In genomic region chr9:101448680-101449070, GRCh38 we compare ENCODE assay signal across 11 cellular contexts. TPM values are rescaled to one million over a fixed set of nuclear protein-coding genes. Genes with fewer than 3 reads are reported as not detected.
DNase-seq lines count a peak whose midpoint lies in the region; ATAC-seq and TF ChIP-seq lines count a peak whose summit lies in the region.
"Had no signal": no experiment of that assay in that cellular context is flagged by ENCODE, and none has a peak within 500 bp of the region (broad histone marks: within the 10 kb centered on the region; RNA-seq: fewer than 3 reads in every experiment).

No MANE protein-coding gene starts in this region.

- DNase-seq in A673 (ENCODE audit: low spot score) (no peak), HCT116 (ENCODE audit: low read depth, low spot score) (no peak), mucosa of descending colon (no peak)
- DNase-seq in activated naive CD8-positive, alpha-beta T cell treated with anti-CD3 and anti-CD28 coated beads, Interleukin-2, amount 50 U/mL, for 24 hours, result no peak
- DNase-seq in naive thymus-derived CD8-positive, alpha-beta T cell, result no peak
- no peak for DNase-seq in effector memory CD4-positive, alpha-beta T cell

- H3K4me2 ChIP-seq in HCT116 (ENCODE audit: low read length), result peak overlapping the region; percentile 93

- H3K27ac Mint-ChIP-seq in activated naive CD8-positive, alpha-beta T cell treated with anti-CD3 and anti-CD28 coated beads, Interleukin-2, amount 50 U/mL, for 24 hours, result no peak overlapping the region
- peak overlapping the region in 2 of 10 donors; percentile 56 to 81 for H3K27ac Mint-ChIP-seq in naive thymus-derived CD8-positive, alpha-beta T cell

- H3K27me3 Mint-ChIP-seq in activated naive CD8-positive, alpha-beta T cell treated with anti-CD3 and anti-CD28 coated beads, Interleukin-2, amount 50 U/mL, for 24 hours, result peaks cover 62% of the 10 kb centered on the region
- peaks cover 31 to 53% (median 43%) of the 10 kb centered on the region in 5 donors for H3K27me3 Mint-ChIP-seq in naive thymus-derived CD8-positive, alpha-beta T cell

- H2AFZ ChIP-seq in HCT116 (ENCODE audit: low read depth, low read length, poor library complexity, severe bottlenecking), result peak overlapping the region; percentile 99

- H4K20me1 ChIP-seq in HCT116 (ENCODE audit: insufficient read depth), result no peaks in the 10 kb centered on the region

- H3K36me3 Mint-ChIP-seq in activated naive CD8-positive, alpha-beta T cell treated with anti-CD3 and anti-CD28 coated beads, Interleukin-2, amount 50 U/mL, for 24 hours (ENCODE audit: low read depth), result no peaks in the 10 kb centered on the region
- peaks cover 0 to 11% (median 0%) of the 10 kb centered on the region in 3 donors for H3K36me3 Mint-ChIP-seq in naive thymus-derived CD8-positive, alpha-beta T cell

- no peaks in the 10 kb centered on the region for H3K9me3 ChIP-seq in A673 (ENCODE audit: low read depth, low read length, poor library complexity, severe bottlenecking)
- no peaks in the 10 kb centered on the region for H3K9me3 ChIP-seq in HCT116 (ENCODE audit: control insufficient read depth in 1 of 2, insufficient read depth in 1 of 2, low read depth in 1 of 2, low read length in 2 of 2)
- H3K9me3 ChIP-seq in effector memory CD4-positive, alpha-beta T cell (ENCODE audit: control insufficient read depth, low read length), result no peaks in the 10 kb centered on the region
- H3K9me3 ChIP-seq in mucosa of descending colon, result no peaks in the 10 kb centered on the region

- no peak for TF ChIP-seq CTCF in A673 (conservative IDR thresholded peaks at IDR 0.05; ENCODE audit: low read depth, low read length)
- TF ChIP-seq CTCF in HCT116 (IDR thresholded peaks at IDR 0.05 in 2 of 3, conservative IDR thresholded peaks at IDR 0.05 in 1 of 3; ENCODE audit: borderline replicate concordance in 1 of 3, insufficient read depth in 1 of 3, low read depth in 2 of 3, low read length in 2 of 3), result no peak
- TF ChIP-seq CTCF in mucosa of descending colon (IDR thresholded peaks at IDR 0.05), result no peak

- H3K9me2 ChIP-seq in HCT116 (ENCODE audit: insufficient read depth), result no peaks in the 10 kb centered on the region

- TF ChIP-seq RAD21 in HCT116 (IDR thresholded peaks at IDR 0.05; ENCODE audit: low read depth), result no peak

- POLR2A ChIA-PET in A673 (lab: Charles Lee; ENCODE audit: low non-redundant PET) (no interaction called here), HCT116 (lab: Charles Lee) (interaction anchor here (0.7 to 1.8 kb wide), 3 partner anchors 10 to 38 kb away, joined by 3 to 4 read pairs (median 4); a partner anchor contains a TSS)
- POLR2A ChIA-PET in naive thymus-derived CD8-positive, alpha-beta T cell (lab: Charles Lee), result no interaction called here

- H3K9me3 Mint-ChIP-seq in activated naive CD8-positive, alpha-beta T cell treated with anti-CD3 and anti-CD28 coated beads, Interleukin-2, amount 50 U/mL, for 24 hours, result peaks cover 6% of the 10 kb centered on the region
- H3K9me3 Mint-ChIP-seq in naive thymus-derived CD8-positive, alpha-beta T cell, result peaks cover 0 to 19% (median 7%) of the 10 kb centered on the region in 9 donors

- H3K9ac ChIP-seq in HCT116 (ENCODE audit: low read length), result no peak overlapping the region

- peak overlapping the region; percentile 39 for H3K4me3 ChIP-seq in A673 (ENCODE audit: low read depth, low read length, poor library complexity, severe bottlenecking)
- peak overlapping the region in 1 of 2 experiments; percentile 60; a peak in 1 of 4 replicates for H3K4me3 ChIP-seq in HCT116 (replicated peaks in 1 of 2; ENCODE audit: low read depth in 1 of 2, low read length in 2 of 2)
- H3K4me3 ChIP-seq in effector memory CD4-positive, alpha-beta T cell (ENCODE audit: insufficient read depth, low read depth, low read length, poor library complexity, severe bottlenecking), result no peak overlapping the region
- H3K4me3 ChIP-seq in mucosa of descending colon, result no peak overlapping the region

- BruUV-seq in A673 (replicated peaks; lab: Mats Ljungman, UMichigan) (no TSS peak), HCT116 (replicated peaks; lab: Mats Ljungman, UMichigan) (no TSS peak)

- RAD21 ChIA-PET in HCT116 (lab: Charles Lee; ENCODE audit: low non-redundant PET in 1 of 2, low total read pairs in 2 of 2, uncharacterized antibody in 2 of 2, unreplicated experiment in 2 of 2), result interaction anchor here (1.1 to 1.2 kb wide), 2 partner anchors 10 to 14 kb away, joined by 3 to 4 read pairs; no protein-coding TSS in a partner anchor

- ATAC-seq in HCT116, result no peak
- no peak for ATAC-seq in activated naive CD8-positive, alpha-beta T cell treated with anti-CD3 and anti-CD28 coated beads, Interleukin-2, amount 50 U/mL, for 24 hours
- ATAC-seq in naive thymus-derived CD8-positive, alpha-beta T cell, result no peak
- no peak for ATAC-seq in GM21526 (IDR thresholded peaks at IDR 0.05; ENCODE audit: low FRiP score, unreplicated experiment)
- no peak for ATAC-seq in GM21737 (IDR thresholded peaks at IDR 0.05; ENCODE audit: unreplicated experiment)
- ATAC-seq in mucosa of descending colon, result no peak

- H3K27ac ChIP-seq in A673 (ENCODE audit: low read depth, low read length, poor library complexity, severe bottlenecking) (no peak overlapping the region), HCT116 (ENCODE audit: low read depth, low read length) (no peak overlapping the region)
- no peak overlapping the region for H3K27ac ChIP-seq in effector memory CD4-positive, alpha-beta T cell (ENCODE audit: insufficient read depth, low read length, poor library complexity, severe bottlenecking)

- H3K79me2 ChIP-seq in HCT116 (ENCODE audit: insufficient read depth, low read length), result no peaks in the 10 kb centered on the region

- H3K36me3 ChIP-seq in A673 (ENCODE audit: insufficient read depth, low read length, poor library complexity, severe bottlenecking) (no peaks in the 10 kb centered on the region), HCT116 (ENCODE audit: control insufficient read depth in 1 of 2, insufficient read depth in 2 of 2, low read length in 2 of 2) (no peaks in the 10 kb centered on the region), mucosa of descending colon (ENCODE audit: low read depth) (no peaks in the 10 kb centered on the region)
- H3K36me3 ChIP-seq in effector memory CD4-positive, alpha-beta T cell (ENCODE audit: control insufficient read depth, insufficient read depth, low read length), result no peaks in the 10 kb centered on the region

- CTCF ChIA-PET in A673 (lab: Charles Lee), result interaction anchor here (0.7 to 1.1 kb wide), 3 partner anchors 81 to 777 kb away, joined by 3 to 5 read pairs (median 4); no protein-coding TSS in a partner anchor
- CTCF ChIA-PET in HCT116 (lab: Charles Lee), result interaction anchor here (1.0 to 2.3 kb wide), 19 partner anchors 10 to 280 kb away, joined by 3 to 36 read pairs (median 4); partner anchors contain the start of genes MRPL50, RNF20 and ZNF189

- TF ChIP-seq POLR2A in HCT116 (IDR thresholded peaks at IDR 0.05; ENCODE audit: borderline replicate concordance, extremely low read depth, insufficient read depth, insufficient read length), result no peak

- H3K27me3 ChIP-seq in A673 (replicated peaks; ENCODE audit: insufficient read depth, low read depth, low read length, poor library complexity), result peaks cover 58% of the 10 kb centered on the region
- no peaks in the 10 kb centered on the region for H3K27me3 ChIP-seq in HCT116 (ENCODE audit: insufficient read depth, low read length)
- H3K27me3 ChIP-seq in effector memory CD4-positive, alpha-beta T cell (replicated peaks; ENCODE audit: control insufficient read depth, insufficient read depth, low read length, poor library complexity, severe bottlenecking), result peaks cover 8% of the 10 kb centered on the region

- H3K4me3 Mint-ChIP-seq in activated naive CD8-positive, alpha-beta T cell treated with anti-CD3 and anti-CD28 coated beads, Interleukin-2, amount 50 U/mL, for 24 hours, result peak overlapping the region; percentile 66
- peak overlapping the region; percentile 64 to 88 (median 74) for H3K4me3 Mint-ChIP-seq in naive thymus-derived CD8-positive, alpha-beta T cell

- intact Hi-C loops in A673 (cut with micrococcal nuclease; ENCODE audit: unreplicated experiment) (no loop called here), HCT116 (cut with micrococcal nuclease) (loop anchor here (2.0 to 10.0 kb wide), 2 partner anchors 82 to 276 kb away; no protein-coding TSS in a partner anchor), mucosa of descending colon (cut with DNase I, micrococcal nuclease) (no loop called here)

- H3K4me1 ChIP-seq in A673 (ENCODE audit: insufficient read depth, low read length, poor library complexity, severe bottlenecking), result no peaks in the 10 kb centered on the region
- peaks cover 0 to 6% of the 10 kb centered on the region in 2 experiments; a peak in 2 of 4 replicates for H3K4me1 ChIP-seq in HCT116 (ENCODE audit: control insufficient read depth in 1 of 2, insufficient read depth in 2 of 2, low read length in 2 of 2)
- peaks cover 3% of the 10 kb centered on the region for H3K4me1 ChIP-seq in effector memory CD4-positive, alpha-beta T cell (ENCODE audit: control insufficient read depth, insufficient read depth, low read length, poor library complexity, severe bottlenecking)
- peaks cover 4% of the 10 kb centered on the region for H3K4me1 ChIP-seq in mucosa of descending colon (ENCODE audit: low read depth)

- peaks cover 6% of the 10 kb centered on the region for H3K4me1 Mint-ChIP-seq in activated naive CD8-positive, alpha-beta T cell treated with anti-CD3 and anti-CD28 coated beads, Interleukin-2, amount 50 U/mL, for 24 hours
- peaks cover 5 to 14% (median 11%) of the 10 kb centered on the region in 4 donors for H3K4me1 Mint-ChIP-seq in naive thymus-derived CD8-positive, alpha-beta T cell

TF ChIP-seq in HCT116, 20 proteins besides CTCF, POLR2A, EP300 and RAD21 (continues in another document):
- no peak for TF ChIP-seq ATF3 (IDR thresholded peaks at IDR 0.05)
- no peak for TF ChIP-seq ZFX (IDR thresholded peaks at IDR 0.05)
- no peak for TF ChIP-seq ZNF274 (IDR thresholded peaks at IDR 0.05; ENCODE audit: low read depth, low read length)

RNA-seq across cellular contexts. Expression of gene ALDOB, which starts 13.1 kb away (rescaled TPM):
- total RNA-seq in A673 (2021), result not detected in 2 replicates
- 1.2 TPM for total RNA-seq in HCT116 (2021; ENCODE audit: unreplicated experiment)
- polyA plus RNA-seq in HCT116 (2012), result 0.04 TPM in 1 of 2 replicates, not detected in the other
- total RNA-seq in naive thymus-derived CD8-positive, alpha-beta T cell, result not detected
- polyA plus RNA-seq in naive thymus-derived CD8-positive, alpha-beta T cell, result not detected
- total RNA-seq in mucosa of descending colon, result 10 to 100 TPM in 1 of 3 donors, 1 to 10 TPM in 2; 1.6 to 13.8 (median 3.0) TPM
- total RNA-seq: activated CD8-positive, alpha-beta memory T cell treated with anti-CD3 and anti-CD28 coated beads for 36 hours; H4; RPMI7951 had no signal

RNA-seq across cellular contexts. Expression of gene ZNF189, which starts 50.0 kb away (rescaled TPM):
- total RNA-seq in A673 (2021) (16.8 and 17.6 TPM in 2 replicates), HCT116 (2021; ENCODE audit: unreplicated experiment) (10.6 TPM), mucosa of descending colon (10 to 100 TPM; 13.1 to 27.9 (median 17.7) TPM)
- polyA plus RNA-seq in HCT116 (2012), result 1.9 and 3.7 TPM in 2 replicates
- total RNA-seq in naive thymus-derived CD8-positive, alpha-beta T cell, result 10 to 100 TPM; 23.7 to 26.3 TPM
- polyA plus RNA-seq in naive thymus-derived CD8-positive, alpha-beta T cell, result 1 to 10 TPM; 1.4 to 2.6 (median 2.6) TPM

RNA-seq across cellular contexts. Expression of gene MRPL50, which starts 50.3 kb away (rescaled TPM):
- total RNA-seq in A673 (2021), result 15.4 and 17.0 TPM in 2 replicates
- total RNA-seq in HCT116 (2021; ENCODE audit: unreplicated experiment), result 14.6 TPM
- 4.9 and 6.7 TPM in 2 replicates for polyA plus RNA-seq in HCT116 (2012)
- total RNA-seq in naive thymus-derived CD8-positive, alpha-beta T cell, result 10 to 100 TPM; 20.3 to 21.3 TPM
- 10 to 100 TPM; 12.9 to 17.8 (median 13.2) TPM for polyA plus RNA-seq in naive thymus-derived CD8-positive, alpha-beta T cell
- total RNA-seq in mucosa of descending colon, result 10 to 100 TPM in 1 of 3 donors, 1 to 10 TPM in 2; 8.2 to 11.0 (median 8.4) TPM
